In genomic region chr16:4373909-4374742, GRCh38 we compare ENCODE assay signal across 8 cellular contexts. TPM values are rescaled to one million over a fixed set of nuclear protein-coding genes. Genes with fewer than 3 reads are reported as not detected.
A peak's percentile ranks its signal among the peaks of the same experiment; 100 is the strongest.
DNase-seq lines count a peak whose midpoint lies in the region; TF ChIP-seq lines count a peak whose summit lies in the region.

No MANE protein-coding gene starts in this region.

- peak; percentile 32; the same call in 1 of the 2 replicates for TF ChIP-seq EP300 in Ishikawa (IDR thresholded peaks at IDR 0.05; ENCODE audit: borderline replicate concordance)

- H3K9me3 ChIP-seq in thyroid gland, result no peaks in the 10 kb centered on the region

- 23 to 50% methylated on average over 16 to 26 of the region's 30 CpGs for WGBS in thyroid gland, 2 donors

- no peak for TF ChIP-seq POLR2A in thyroid gland (IDR thresholded peaks at IDR 0.05)

- intact Hi-C loops in thyroid gland (cut with DNase I), result no loop called here

- H3K4me3 ChIP-seq in thyroid gland (replicated peaks in 1 of 3), result peak overlapping the region in 1 of 3 donors; percentile 55

- H3K27ac ChIP-seq in thyroid gland, result peak overlapping the region; percentile 93 to 99 (median 98)

- H3K27me3 ChIP-seq in thyroid gland, result no peaks in the 10 kb centered on the region

- H3K36me3 ChIP-seq in thyroid gland, result no peaks in the 10 kb centered on the region

- TF ChIP-seq CTCF in thyroid gland (IDR thresholded peaks at IDR 0.05) (no peak), GM10266 (IDR thresholded peaks at IDR 0.05; ENCODE audit: control insufficient read depth, insufficient read depth, low read depth, missing control alignments) (no peak)

- TF ChIP-seq RAD21 in Ishikawa (IDR thresholded peaks at IDR 0.05; ENCODE audit: low read depth), result no peak

- peak; percentile 51 for DNase-seq in cerebellum (ENCODE audit: low spot score)
- DNase-seq in left kidney (ENCODE audit: low read depth, low spot score), result peak; percentile 93
- peak; percentile 91 for DNase-seq in thyroid gland
- DNase-seq in activated T-cell treated with anti-CD3 and anti-CD28 coated beads, Interleukin-2, amount 50 U/mL, for 48 hours, result no peak
- DNase-seq in activated effector memory CD4-positive, alpha-beta T cell treated with anti-CD3 and anti-CD28 coated beads, Interleukin-2, amount 50 U/mL, for 16 hours, result no peak
- DNase-seq in GM10266 (ENCODE audit: extremely low spot score), result no peak
- no peak for DNase-seq in NCI-H2196 treated with DMSO at 0.1 percent for 48 hours (lab: John Stamatoyannopoulos, UW; ENCODE audit: unreplicated experiment)

- H3K4me1 ChIP-seq in thyroid gland, result peaks cover 83 to 96% of the 10 kb centered on the region in 2 donors

TF ChIP-seq in Ishikawa, 13 proteins besides CTCF, POLR2A, EP300 and RAD21:
- TF ChIP-seq USF1 (IDR thresholded peaks at IDR 0.05) (peak; percentile 46), REST (IDR thresholded peaks at IDR 0.05; ENCODE audit: low read depth) (no peak), TCF12 (IDR thresholded peaks at IDR 0.05; ENCODE audit: low read depth) (peak; percentile 15; the same call in 1 of the 2 replicates), FOXM1 (IDR thresholded peaks at IDR 0.05; ENCODE audit: borderline replicate concordance, low read depth) (peak; percentile 25; the same call in 1 of the 2 replicates), MAX (IDR thresholded peaks at IDR 0.05) (peak; percentile 77), YY1 (IDR thresholded peaks at IDR 0.05; ENCODE audit: low read depth) (no peak), CEBPB (IDR thresholded peaks at IDR 0.05) (no peak), NFIC (IDR thresholded peaks at IDR 0.05) (peak; percentile 75), TAF1 (IDR thresholded peaks at IDR 0.05; ENCODE audit: low read depth) (no peak), CREB1 (IDR thresholded peaks at IDR 0.05; ENCODE audit: low read depth) (no peak), EGR1 (IDR thresholded peaks at IDR 0.05) (peak; percentile 77), TEAD4 (IDR thresholded peaks at IDR 0.05) (peak; percentile 77), ZBTB7A (IDR thresholded peaks at IDR 0.05; ENCODE audit: low read depth) (no peak)

RNA-seq across cellular contexts. Expression of gene VASN, which starts 2.5 kb away (rescaled TPM):
- total RNA-seq in cerebellum (2.4 TPM), thyroid gland (10 to 100 TPM; 21.9 to 47.0 (median 28.8) TPM)

RNA-seq across cellular contexts. Expression of gene PAM16, which starts 23.0 kb away (rescaled TPM):
- total RNA-seq in cerebellum (19.1 TPM), thyroid gland (10 to 100 TPM in 3 of 4 donors, 1 to 10 TPM in 1; 5.6 to 60.2 (median 27.3) TPM)

RNA-seq across cellular contexts. Expression of gene CORO7, which starts 42.3 kb away (rescaled TPM):
- 27.4 TPM for total RNA-seq in cerebellum
- 10 to 100 TPM; 17.9 to 53.7 (median 29.7) TPM for total RNA-seq in thyroid gland

RNA-seq across cellular contexts. Expression of gene DNAJA3, which starts 51.5 kb away (rescaled TPM):
- total RNA-seq in cerebellum (35.2 TPM), thyroid gland (10 to 100 TPM; 41.0 to 61.0 (median 51.0) TPM)

RNA-seq across cellular contexts. Expression of gene GLIS2, which starts 58.3 kb away (rescaled TPM):
- total RNA-seq in cerebellum, result 3.2 TPM
- 1 to 10 TPM; 5.5 to 7.6 (median 6.7) TPM for total RNA-seq in thyroid gland

Comparison
In these comparisons a context has a peak if more than half of its experiments do, and no peak if none do; other contexts are left out.
1. DNase-seq: peak in cerebellum (single experiment), left kidney (single experiment) and thyroid gland (2 of 2); none in activated T-cell treated with anti-CD3 and anti-CD28 coated beads, Interleukin-2, amount 50 U/mL, for 48 hours (0 of 2), activated effector memory CD4-positive, alpha-beta T cell treated with anti-CD3 and anti-CD28 coated beads, Interleukin-2, amount 50 U/mL, for 16 hours (single experiment), GM10266 (single experiment) and NCI-H2196 treated with DMSO at 0.1 percent for 48 hours (single experiment).